Comparison of ENCODE assay signal across 10 cellular contexts in the genomic region with DNA sequence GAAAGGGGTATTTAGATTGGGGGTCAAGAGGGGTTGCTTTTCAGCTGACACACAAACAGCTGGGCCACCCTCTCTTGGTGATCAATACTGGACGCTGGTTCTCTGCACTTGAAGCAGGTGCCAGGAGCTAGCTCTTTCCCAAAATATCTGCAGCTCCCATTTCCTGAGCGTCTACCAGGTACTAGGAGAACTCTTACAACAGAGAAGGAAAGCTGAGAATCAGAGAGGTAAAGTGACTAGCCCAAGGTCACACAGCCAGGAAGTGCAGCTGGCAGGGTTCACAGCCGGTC. TPM values are rescaled to one million over a fixed set of nuclear protein-coding genes. Genes with fewer than 3 reads are reported as not detected.
DNase-seq lines count a peak whose midpoint lies in the region; ATAC-seq and TF ChIP-seq lines count a peak whose summit lies in the region.
"Had no signal": no experiment of that assay in that cellular context is flagged by ENCODE, and none has a peak within 500 bp of the region (broad histone marks: within the 10 kb centered on the region; RNA-seq: fewer than 3 reads in every experiment).

No MANE protein-coding gene starts in this region.

- no peak for TF ChIP-seq CTCF in colonic mucosa (IDR thresholded peaks at IDR 0.05)
- TF ChIP-seq CTCF in nephron (IDR thresholded peaks at IDR 0.05; ENCODE audit: unreplicated experiment in 3 of 3): no peak

- intact Hi-C loops in colonic mucosa (cut with DNase I): no loop called here

- H3K36me3 ChIP-seq in CD4-positive, CD25-positive, alpha-beta regulatory T cell (ENCODE audit: control insufficient read depth, insufficient read depth, low read length): no peaks in the 10 kb centered on the region
- H3K36me3 ChIP-seq in colonic mucosa: no peaks in the 10 kb centered on the region

- peaks cover 0 to 3% (median 0%) of the 10 kb centered on the region in 7 donors for H3K9me3 Mint-ChIP-seq in CD4-positive, CD25-positive, alpha-beta regulatory T cell
- H3K9me3 Mint-ChIP-seq in nephron: no peaks in the 10 kb centered on the region

- H3K4me3 Mint-ChIP-seq in CD4-positive, CD25-positive, alpha-beta regulatory T cell: peak overlapping the region; percentile 84 to 93 (median 88)
- peak overlapping the region; percentile 72 to 80 (median 75) for H3K4me3 Mint-ChIP-seq in nephron

- no peaks in the 10 kb centered on the region for H3K36me3 Mint-ChIP-seq in CD4-positive, CD25-positive, alpha-beta regulatory T cell
- no peaks in the 10 kb centered on the region for H3K36me3 Mint-ChIP-seq in nephron (ENCODE audit: low read depth)

- peak overlapping the region in 1 of 2 donors; percentile 43 for H3K9ac ChIP-seq in colonic mucosa (ENCODE audit: low read depth in 2 of 2, low read length in 2 of 2)

- H3K27ac ChIP-seq in CD4-positive, CD25-positive, alpha-beta regulatory T cell (ENCODE audit: insufficient read depth, low read length, poor library complexity, severe bottlenecking): no peak overlapping the region
- no peak overlapping the region for H3K27ac ChIP-seq in colonic mucosa

- peaks cover 0 to 14% (median 9%) of the 10 kb centered on the region in 4 donors for H3K4me1 Mint-ChIP-seq in CD4-positive, CD25-positive, alpha-beta regulatory T cell
- H3K4me1 Mint-ChIP-seq in nephron: peaks cover 13% of the 10 kb centered on the region

- no peak for ATAC-seq in CD4-positive, CD25-positive, alpha-beta regulatory T cell (ENCODE audit: low read depth in 2 of 2)

- no peak for DNase-seq in CD4-positive, CD25-positive, alpha-beta regulatory T cell
- DNase-seq in HT-29 (ENCODE audit: low spot score) (peak; percentile 36), colonic mucosa (no peak), H4 (ENCODE audit: low spot score) (no peak), NCI-H146 (lab: John Stamatoyannopoulos, UW) (no peak), NCI-H187 treated with DMSO at 0.1 percent for 48 hours (lab: John Stamatoyannopoulos, UW) (no peak)
- no peak for DNase-seq in central memory CD4-positive, alpha-beta T cell
- DNase-seq: hypothalamus, SIG-M5 had no signal

- H3K4me1 ChIP-seq in CD4-positive, CD25-positive, alpha-beta regulatory T cell (ENCODE audit: control insufficient read depth, insufficient read depth, low read length, poor library complexity, severe bottlenecking): peaks cover 16% of the 10 kb centered on the region
- H3K4me1 ChIP-seq in colonic mucosa: peaks cover 3% of the 10 kb centered on the region

- H3K27me3 Mint-ChIP-seq in CD4-positive, CD25-positive, alpha-beta regulatory T cell: peaks cover 38% of the 10 kb centered on the region
- peaks cover 84% of the 10 kb centered on the region for H3K27me3 Mint-ChIP-seq in nephron (ENCODE audit: low read depth)

- H3K9me3 ChIP-seq in CD4-positive, CD25-positive, alpha-beta regulatory T cell (ENCODE audit: control insufficient read depth in 2 of 2, low read length in 2 of 2): no peaks in the 10 kb centered on the region
- no peaks in the 10 kb centered on the region for H3K9me3 ChIP-seq in colonic mucosa

- peak overlapping the region; percentile 38 for H3K4me3 ChIP-seq in CD4-positive, CD25-positive, alpha-beta regulatory T cell (ENCODE audit: low read depth, low read length)
- peak overlapping the region; percentile 53 for H3K4me3 ChIP-seq in colonic mucosa

- H3K27me3 ChIP-seq in CD4-positive, CD25-positive, alpha-beta regulatory T cell (ENCODE audit: control insufficient read depth, insufficient read depth, low read length): peaks cover 4% of the 10 kb centered on the region
- H3K27me3 ChIP-seq in colonic mucosa: peaks cover 31% of the 10 kb centered on the region

- H3K27ac Mint-ChIP-seq in CD4-positive, CD25-positive, alpha-beta regulatory T cell: no peak overlapping the region
- H3K27ac Mint-ChIP-seq in nephron: no peak overlapping the region

RNA-seq across cellular contexts. Expression of a gene that starts 1.2 kb away (rescaled TPM):
- 9.4 TPM for total RNA-seq in CD4-positive, CD25-positive, alpha-beta regulatory T cell
- polyA plus RNA-seq in CD4-positive, CD25-positive, alpha-beta regulatory T cell: 10 to 100 TPM in 1 of 4 donors, 1 to 10 TPM in 3; 4.4 to 11.7 (median 6.7) TPM
- 287 and 301 TPM in 2 replicates for total RNA-seq in HT-29 (2014; rRNA removed; shearing (Covaris generic))
- total RNA-seq in colonic mucosa: 1 to 10 TPM; 1.3 to 4.0 TPM
- total RNA-seq in H4 (2014; rRNA removed; shearing (Covaris generic)): 3.9 and 8.0 TPM in 2 replicates

Comparison
In these comparisons a context has a peak if more than half of its experiments do, and no peak if none do; other contexts are left out.
1. RNA of a gene that starts 1.2 kb away (total RNA-seq): 287 to 301 TPM in HT-29; 9.4 TPM in CD4-positive, CD25-positive, alpha-beta regulatory T cell (single experiment), 3.9 to 8.0 TPM in H4 and 1.3 to 4.0 TPM in colonic mucosa; every median in the first group is over 10 times any median in the second.